8 cellular contexts compared by ENCODE assay signal in the genomic region with DNA sequence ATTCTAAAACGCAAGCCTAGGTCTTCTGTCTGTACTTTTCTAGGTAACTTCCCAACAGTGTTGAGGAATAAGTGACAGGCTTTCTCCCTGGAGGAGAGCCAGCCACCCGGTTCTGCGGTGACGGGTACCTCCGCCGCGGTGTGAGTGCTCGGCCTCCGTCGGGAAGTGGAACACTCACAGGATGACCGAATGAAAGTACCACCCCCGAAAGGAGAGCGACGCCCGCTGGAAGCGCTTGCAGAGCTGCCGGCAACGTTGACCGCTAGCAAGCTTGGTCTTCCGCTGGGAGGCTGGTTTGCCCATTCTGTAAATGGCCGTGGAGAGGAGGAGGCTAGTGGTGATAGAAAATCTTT. TPM values are rescaled to one million over a fixed set of nuclear protein-coding genes. Genes with fewer than 3 reads are reported as not detected.
DNase-seq lines count a peak whose midpoint lies in the region; ATAC-seq, FAIRE-seq and TF ChIP-seq lines count a peak whose summit lies in the region.

No MANE protein-coding gene starts in this region.

- H3K27ac ChIP-seq in SJSA1: peak overlapping the region; percentile 68
- peak overlapping the region; percentile 76 for H3K27ac ChIP-seq in keratinocyte (ENCODE audit: control insufficient read depth, insufficient read depth, low read length)

- H3K4me2 ChIP-seq in keratinocyte (ENCODE audit: control insufficient read depth, extremely low read depth, insufficient read depth, low read depth, low read length): peak overlapping the region; percentile 95

- no peak for FAIRE-seq in keratinocyte (lab: Jason Lieb, UNC)

- peaks cover 11% of the 10 kb centered on the region for H3K36me3 ChIP-seq in SJSA1
- H3K36me3 ChIP-seq in keratinocyte (ENCODE audit: control insufficient read depth in 2 of 2, extremely low read depth in 1 of 2, insufficient read depth in 2 of 2, low read length in 2 of 2): peaks cover 3% of the 10 kb centered on the region in 2 experiments

- no peaks in the 10 kb centered on the region for H3K9me1 ChIP-seq in keratinocyte (ENCODE audit: control insufficient read depth, extremely low read depth, insufficient read depth, low read length)

- DNase-seq in GM12864 (ENCODE audit: low read depth) (no peak), SJSA1 (ENCODE audit: low read depth in 1 of 2, low spot score in 2 of 2) (peak; percentile 80 to 85), cardiac fibroblast (ENCODE audit: low read depth in 2 of 2) (peak; percentile 83 to 86), keratinocyte (ENCODE audit: low read depth, low spot score) (no peak), COLO668 (lab: John Stamatoyannopoulos, UW; ENCODE audit: unreplicated experiment) (no peak)
- DNase-seq in stimulated activated CD4-positive, alpha-beta T cell treated with anti-CD3 and anti-CD28 coated beads, Interleukin-1b, Interleukin-23, amount 100 ng/mL, for 4 hours (ENCODE audit: low read depth in 2 of 2): peak; percentile 5 to 15

- dilution Hi-C loops in keratinocyte (cut with MboI; ENCODE audit: extremely low pct_ligation_motif_present, low sequenced_read_pairs): no loop called here

- no peaks in the 10 kb centered on the region for H4K20me1 ChIP-seq in keratinocyte (ENCODE audit: control insufficient read depth, extremely low read depth, insufficient read depth, low read length)

- ATAC-seq in HG02759 (IDR thresholded peaks at IDR 0.05; ENCODE audit: unreplicated experiment) (peak; percentile 36), HG03520 (IDR thresholded peaks at IDR 0.05; ENCODE audit: unreplicated experiment) (no peak)

- no peaks in the 10 kb centered on the region for H3K27me3 ChIP-seq in SJSA1 (replicated peaks)
- no peaks in the 10 kb centered on the region for H3K27me3 ChIP-seq in keratinocyte (ENCODE audit: control insufficient read depth, extremely low read depth, insufficient read depth, low read length)

- peak overlapping the region; percentile 90 for H2AFZ ChIP-seq in keratinocyte (ENCODE audit: control insufficient read depth, low read length)

- TF ChIP-seq CTCF in GM12864 (IDR thresholded peaks at IDR 0.05; ENCODE audit: low read depth, low read length, missing control alignments) (no peak), cardiac fibroblast (IDR thresholded peaks at IDR 0.05; ENCODE audit: low read depth, low read length) (no peak), keratinocyte (optimal IDR thresholded peaks at IDR 0.05 in 1 of 3, IDR thresholded peaks at IDR 0.05 in 1 of 3, conservative IDR thresholded peaks at IDR 0.05 in 1 of 3; ENCODE audit: extremely low read depth in 1 of 3, insufficient read depth in 2 of 3, low read length in 3 of 3) (peak in 1 of 3 experiments; percentile 51)

- H3K4me1 ChIP-seq in SJSA1 (replicated peaks): peaks cover 17% of the 10 kb centered on the region
- peaks cover 40% of the 10 kb centered on the region for H3K4me1 ChIP-seq in keratinocyte (ENCODE audit: control insufficient read depth, extremely low read depth, insufficient read depth, low read length)

- peaks cover 7% of the 10 kb centered on the region for H3K79me2 ChIP-seq in keratinocyte (ENCODE audit: control insufficient read depth, insufficient read depth, low read length)

- H3K9me3 ChIP-seq in SJSA1 (replicated peaks): no peaks in the 10 kb centered on the region
- no peaks in the 10 kb centered on the region for H3K9me3 ChIP-seq in keratinocyte (ENCODE audit: control insufficient read depth, low read depth, low read length)

- H3K9ac ChIP-seq in keratinocyte (ENCODE audit: control insufficient read depth, extremely low read depth, insufficient read depth, low read length): peak overlapping the region; percentile 92

- H3K4me3 ChIP-seq in GM12864 (ENCODE audit: low read depth, low read length) (peak overlapping the region; percentile 75), SJSA1 (peak overlapping the region; percentile 78), cardiac fibroblast (replicated peaks in 1 of 2; ENCODE audit: low read depth in 2 of 2, low read length in 2 of 2) (peak overlapping the region; percentile 56 to 90), keratinocyte (ENCODE audit: control insufficient read depth in 2 of 3, extremely low read depth in 1 of 3, insufficient read depth in 2 of 3, low read depth in 1 of 3, low read length in 3 of 3) (peak overlapping the region; percentile 67 to 80 (median 77))

RNA-seq across cellular contexts. Expression of gene TMEM242, which starts 0.6 kb away (rescaled TPM):
- total RNA-seq in SJSA1 (2014; rRNA removed; shearing (Covaris generic)): 9.3 and 17.5 TPM in 2 replicates
- 8.1 to 11.0 TPM (median 9.3 TPM) in 3 replicates for polyA plus RNA-seq in keratinocyte
- 6.9 TPM for polyA plus RNA-seq in keratinocyte (2011; ENCODE audit: low read depth)
- 7.6 and 11.3 TPM in 2 replicates for polyA plus RNA-seq in keratinocyte (2011; cell fraction: cytosol; rRNA removed)
- 9.7 and 10.8 TPM in 2 replicates for polyA plus RNA-seq in keratinocyte (2011; cell fraction: nucleus; rRNA removed)
- 8.4 and 10.3 TPM in 2 replicates for polyA plus RNA-seq in keratinocyte (2012; ENCODE audit: low replicate concordance)
- 0.69 to 3.6 TPM (median 2.1 TPM) in 3 replicates for polyA minus RNA-seq in keratinocyte
- polyA minus RNA-seq in keratinocyte (2011; cell fraction: cytosol; rRNA and poly(A)+ RNA removed): 3.8 TPM
- 3.0 and 8.1 TPM in 2 replicates for polyA minus RNA-seq in keratinocyte (2011; cell fraction: nucleus; rRNA and poly(A)+ RNA removed)

RNA-seq across cellular contexts. Expression of gene ZDHHC14, which starts 57.1 kb away (rescaled TPM):
- total RNA-seq in SJSA1 (2014; rRNA removed; shearing (Covaris generic)): 5.7 and 8.4 TPM in 2 replicates
- 4.9 to 6.7 TPM (median 6.4 TPM) in 3 replicates for polyA plus RNA-seq in keratinocyte
- 1.6 TPM for polyA plus RNA-seq in keratinocyte (2011; ENCODE audit: low read depth)
- polyA plus RNA-seq in keratinocyte (2011; cell fraction: cytosol; rRNA removed): 4.3 and 6.5 TPM in 2 replicates
- polyA plus RNA-seq in keratinocyte (2011; cell fraction: nucleus; rRNA removed): 10.8 and 11.4 TPM in 2 replicates
- 4.2 and 7.0 TPM in 2 replicates for polyA plus RNA-seq in keratinocyte (2012; ENCODE audit: low replicate concordance)
- polyA minus RNA-seq in keratinocyte: 2.9 to 5.5 TPM (median 3.6 TPM) in 3 replicates
- polyA minus RNA-seq in keratinocyte (2011; cell fraction: cytosol; rRNA and poly(A)+ RNA removed): 5.0 TPM
- polyA minus RNA-seq in keratinocyte (2011; cell fraction: nucleus; rRNA and poly(A)+ RNA removed): 5.8 and 9.5 TPM in 2 replicates

Comparison
In these comparisons a context has a peak if more than half of its experiments do, and no peak if none do; other contexts are left out.
1. DNase-seq: peak in SJSA1 (2 of 2), cardiac fibroblast (2 of 2) and stimulated activated CD4-positive, alpha-beta T cell treated with anti-CD3 and anti-CD28 coated beads, Interleukin-1b, Interleukin-23, amount 100 ng/mL, for 4 hours (2 of 2); none in GM12864 (single experiment), keratinocyte (single experiment) and COLO668 (single experiment).
2. Peak in every context shown above with its lines, with median percentiles within 50 percentile points of each other: H3K4me3 ChIP-seq.